28 cellular contexts compared by ENCODE assay signal in the genomic region with DNA sequence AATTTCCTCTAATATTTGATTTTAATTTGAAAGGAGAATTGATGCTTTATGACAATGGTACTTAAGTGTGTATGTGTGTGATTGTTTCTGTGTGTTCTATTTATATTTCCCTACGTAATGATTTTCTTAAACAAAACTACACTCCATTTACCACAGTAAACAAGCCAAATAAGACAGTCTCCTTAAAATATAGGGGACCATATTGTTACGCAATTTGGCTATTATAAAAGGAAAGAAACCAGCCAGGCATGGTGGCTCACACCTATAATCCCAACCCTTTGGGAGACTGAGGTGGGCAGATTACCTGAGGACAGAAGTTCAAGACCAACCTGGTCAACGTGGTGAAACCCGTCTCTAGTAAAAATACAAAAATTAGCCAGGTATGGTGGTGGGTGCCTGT.
"Had no signal": no experiment of that assay in that cellular context is flagged by ENCODE, and none has a peak within 500 bp of the region (broad histone marks: within the 10 kb centered on the region; RNA-seq: fewer than 3 reads in every experiment).

No MANE protein-coding gene starts in this region.

- H3K9me3 ChIP-seq: colonic mucosa, esophagus muscularis mucosa, gastrocnemius medialis, gastroesophageal sphincter had no signal

- FAIRE-seq: colon, endometrium, endothelial cell of umbilical vein, frontal cortex had no signal

- H3K27ac ChIP-seq: colonic mucosa, coronary artery, dorsolateral prefrontal cortex, epithelial cell of prostate, esophagus muscularis mucosa, esophagus squamous epithelium, foreskin keratinocyte, gastrocnemius medialis, gastroesophageal sphincter, heart left ventricle, heart right ventricle had no signal

- H3K27me3 ChIP-seq: colonic mucosa, dorsolateral prefrontal cortex, esophagus muscularis mucosa, esophagus squamous epithelium, foreskin keratinocyte, gastrocnemius medialis, gastroesophageal sphincter, heart left ventricle, heart right ventricle had no signal

- ATAC-seq: effector memory CD8-positive, alpha-beta T cell; esophagus mucosa; foreskin keratinocyte; gastrocnemius medialis; gastroesophageal sphincter; heart left ventricle; heart right ventricle had no signal

- DNase-seq: colonic mucosa; cortex of kidney; dermis blood vessel endothelial cell; dorsolateral prefrontal cortex; effector CD4-positive, alpha-beta T cell; effector CD8-positive, alpha-beta T cell; effector memory CD4-positive, alpha-beta T cell; effector memory CD8-positive, alpha-beta T cell; endodermal cell; erythroblast; esophagus squamous epithelium; foreskin fibroblast; foreskin keratinocyte; foreskin melanocyte; gastrocnemius medialis; glutamatergic neuron; head of caudate nucleus; heart left ventricle; heart right ventricle had no signal

- H3K4me3 ChIP-seq: colonic mucosa, coronary artery, dorsolateral prefrontal cortex, esophagus muscularis mucosa, esophagus squamous epithelium, gastrocnemius medialis, gastroesophageal sphincter, heart left ventricle, heart right ventricle had no signal

- H3K36me3 ChIP-seq: colonic mucosa, esophagus muscularis mucosa, esophagus squamous epithelium, gastrocnemius medialis, gastroesophageal sphincter, heart left ventricle, heart right ventricle had no signal

- H3K4me1 ChIP-seq: colonic mucosa, esophagus muscularis mucosa, esophagus squamous epithelium, foreskin keratinocyte, gastrocnemius medialis, gastroesophageal sphincter, heart left ventricle, heart right ventricle had no signal
